In the genomic region with DNA sequence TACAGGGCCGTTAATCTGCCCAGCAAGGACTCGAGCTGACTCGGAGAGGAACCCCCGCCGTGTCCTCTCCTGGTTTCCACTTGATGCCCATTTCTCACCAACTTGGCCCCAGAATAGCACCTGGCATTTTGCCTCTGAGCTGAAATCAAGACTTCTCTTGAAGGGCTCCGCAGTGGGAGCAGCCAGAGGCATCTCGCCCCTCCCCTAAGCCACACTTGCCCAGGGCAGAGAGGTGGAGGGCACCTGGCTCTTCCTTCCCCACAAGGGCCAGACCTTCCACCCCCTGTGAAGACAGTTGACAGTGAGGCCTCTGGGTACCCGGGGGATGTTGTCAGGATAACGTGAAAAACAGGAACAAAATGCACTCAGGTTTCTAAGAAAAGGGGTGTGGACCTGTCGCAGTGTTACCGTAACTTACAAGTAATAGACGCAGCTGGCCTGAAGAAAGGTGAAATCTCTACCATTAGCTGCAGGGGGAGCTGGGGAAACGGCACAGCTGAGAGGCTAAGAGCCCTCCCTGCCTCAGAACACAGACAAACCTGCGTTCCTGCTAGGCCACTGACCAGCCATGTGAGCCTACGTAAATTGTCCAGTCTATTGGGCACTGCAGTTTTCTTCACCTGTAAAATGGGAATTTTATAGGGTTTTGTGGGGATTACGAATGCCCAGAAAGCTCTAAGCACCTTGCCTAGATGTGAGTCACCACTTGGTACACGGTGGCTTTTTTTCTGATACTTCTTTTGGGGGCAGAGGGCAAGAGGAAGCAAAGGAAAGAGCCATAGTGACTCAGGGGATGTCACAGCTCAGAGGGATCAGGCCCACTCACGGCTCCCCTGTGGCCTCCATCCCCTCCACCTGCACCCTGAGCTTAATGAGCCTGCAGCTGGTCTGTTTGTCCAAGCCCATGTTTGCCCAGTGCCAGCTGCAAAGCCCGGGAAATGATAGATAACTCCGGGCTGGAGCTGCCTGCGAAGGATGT, we compare ENCODE assay signal across 8 cellular contexts. TPM values are rescaled to one million over a fixed set of nuclear protein-coding genes. Genes with fewer than 3 reads are reported as not detected.
DNase-seq lines count a peak whose midpoint lies in the region; ATAC-seq and TF ChIP-seq lines count a peak whose summit lies in the region.

No MANE protein-coding gene starts in this region.

- H3K36me3 ChIP-seq in kidney epithelial cell (ENCODE audit: control insufficient read depth, insufficient read depth, low read length), result no peaks in the 10 kb centered on the region
- H3K36me3 ChIP-seq in stomach, result peaks cover 0 to 19% (median 18%) of the 10 kb centered on the region in 4 donors

- H3K4me3 ChIP-seq in kidney epithelial cell (ENCODE audit: low read depth, low read length) (no peak overlapping the region), stomach (no peak overlapping the region), coronary artery (no peak overlapping the region)

- no peak for ATAC-seq in GM19324 (IDR thresholded peaks at IDR 0.05; ENCODE audit: low FRiP score, unreplicated experiment)

- peak; percentile 20; the same call in 1 of the 2 replicates for TF ChIP-seq CTCF in LNCAP (IDR thresholded peaks at IDR 0.05)
- peak; percentile 63 for TF ChIP-seq CTCF in VCaP (conservative IDR thresholded peaks at IDR 0.05)
- peak; percentile 44 for TF ChIP-seq CTCF in kidney epithelial cell (IDR thresholded peaks at IDR 0.05; ENCODE audit: insufficient read depth, low read length, poor library complexity, severe bottlenecking)
- TF ChIP-seq CTCF in stomach (IDR thresholded peaks at IDR 0.05), result no peak
- TF ChIP-seq CTCF in coronary artery (IDR thresholded peaks at IDR 0.05), result no peak

- intact Hi-C loops in stomach (cut with DNase I; ENCODE audit: low total_unique reads), result no loop called here

- H3K27ac ChIP-seq in VCaP (peak overlapping the region; percentile 91), stomach (no peak overlapping the region), coronary artery (no peak overlapping the region)

- TF ChIP-seq POLR2A in stomach (IDR thresholded peaks at IDR 0.05), result no peak

- peaks cover 15 to 49% (median 38%) of the 10 kb centered on the region in 4 donors for H3K4me1 ChIP-seq in stomach

- DNase-seq in NCI-H1694 treated with DMSO at 0.1 percent for 48 hours (lab: John Stamatoyannopoulos, UW) (peak; percentile 37), NCI-H1694 (lab: John Stamatoyannopoulos, UW) (no peak), kidney epithelial cell (ENCODE audit: low read depth) (peak; percentile 31), stomach (no peak), coronary artery (ENCODE audit: low spot score) (no peak)

- peaks cover 10% of the 10 kb centered on the region for H3K27me3 ChIP-seq in kidney epithelial cell (ENCODE audit: control insufficient read depth, insufficient read depth, low read length)
- peaks cover 0 to 53% (median 0%) of the 10 kb centered on the region in 3 donors for H3K27me3 ChIP-seq in stomach

- 26 to 42% (median 31%) methylated on average over 21 of the region's 21 CpGs for WGBS in stomach, 5 donors

- no peaks in the 10 kb centered on the region for H3K9me3 ChIP-seq in stomach

- TF ChIP-seq EP300 in stomach (IDR thresholded peaks at IDR 0.05), result no peak

RNA-seq across cellular contexts. Expression of a gene that starts 18.6 kb away (rescaled TPM):
- total RNA-seq in kidney epithelial cell (not detected in 2 replicates), stomach (not detected)
- under 1 TPM in 2 of 3 donors, not detected in 1; 0.12 to 0.35 TPM for polyA plus RNA-seq in stomach

Comparison
In these comparisons a context has a peak if more than half of its experiments do, and no peak if none do; other contexts are left out.
1. DNase-seq: peak in NCI-H1694 treated with DMSO at 0.1 percent for 48 hours (single experiment) and kidney epithelial cell (single experiment); none in NCI-H1694 (single experiment), stomach (single experiment) and coronary artery (single experiment).
2. CTCF ChIP-seq: peak in LNCAP (single experiment), VCaP (single experiment) and kidney epithelial cell (single experiment); none in stomach (0 of 7) and coronary artery (single experiment).